Comparison of ENCODE assay signal across 8 cellular contexts in genomic region chr17:77282524-77283515, GRCh38.
DNase-seq lines count a peak whose midpoint lies in the region; ATAC-seq and TF ChIP-seq lines count a peak whose summit lies in the region.

No MANE protein-coding gene starts in this region.

- H3K9ac ChIP-seq in BLaER1: no peak overlapping the region
- H3K9ac ChIP-seq in HCT116 (ENCODE audit: low read length): peak overlapping the region; percentile 97

- H3K4me3 Mint-ChIP-seq in activated naive CD8-positive, alpha-beta T cell treated with anti-CD3 and anti-CD28 coated beads for 36 hours: peak overlapping the region; percentile 72
- H3K4me3 Mint-ChIP-seq in memory B cell: peak overlapping the region; percentile 82

- H3K9me3 Mint-ChIP-seq in activated naive CD8-positive, alpha-beta T cell treated with anti-CD3 and anti-CD28 coated beads for 36 hours: no peaks in the 10 kb centered on the region
- H3K9me3 Mint-ChIP-seq in memory B cell: no peaks in the 10 kb centered on the region

- no peak overlapping the region for H2AFZ ChIP-seq in HCT116 (ENCODE audit: low read depth, low read length, poor library complexity, severe bottlenecking)

- H3K36me3 ChIP-seq in BLaER1 (no peaks in the 10 kb centered on the region), HCT116 (ENCODE audit: control insufficient read depth in 1 of 2, insufficient read depth in 2 of 2, low read length in 2 of 2) (0 out of 4 replicates have a peak, but pooled peaks cover 0 to 6% of the 10 kb centered on the region in 2 experiments)

- no peak for TF ChIP-seq RAD21 in HCT116 (IDR thresholded peaks at IDR 0.05; ENCODE audit: low read depth)

- no peak for DNase-seq in HCT116 (ENCODE audit: low read depth, low spot score)
- DNase-seq in activated naive CD8-positive, alpha-beta T cell treated with anti-CD3 and anti-CD28 coated beads for 36 hours: no peak
- DNase-seq in memory B cell (ENCODE audit: low spot score in 2 of 2): no peak
- no peak for DNase-seq in T-helper 9 cell

- TF ChIP-seq POLR2A in HCT116 (IDR thresholded peaks at IDR 0.05; ENCODE audit: borderline replicate concordance, extremely low read depth, insufficient read depth, insufficient read length): no peak

- TSS peak; percentile 44 for BruUV-seq in HCT116 (replicated peaks; lab: Mats Ljungman, UMichigan)

- CTCF ChIA-PET in HCT116 (lab: Charles Lee): no interaction called here

- H3K27me3 ChIP-seq in BLaER1 (peaks cover 34% of the 10 kb centered on the region), HCT116 (ENCODE audit: insufficient read depth, low read length) (no peaks in the 10 kb centered on the region)

- POLR2A ChIA-PET in HCT116 (lab: Charles Lee): no interaction called here

- peaks cover 25% of the 10 kb centered on the region for H3K27me3 Mint-ChIP-seq in activated naive CD8-positive, alpha-beta T cell treated with anti-CD3 and anti-CD28 coated beads for 36 hours
- peaks cover 12% of the 10 kb centered on the region for H3K27me3 Mint-ChIP-seq in memory B cell

- H3K27ac Mint-ChIP-seq in activated naive CD8-positive, alpha-beta T cell treated with anti-CD3 and anti-CD28 coated beads for 36 hours: no peak overlapping the region
- H3K27ac Mint-ChIP-seq in memory B cell: peak overlapping the region; percentile 97

- ATAC-seq in HCT116 (no peak), memory B cell (ENCODE audit: low read depth) (no peak), GM21825 (IDR thresholded peaks at IDR 0.05; ENCODE audit: unreplicated experiment) (no peak), GM18858 (IDR thresholded peaks at IDR 0.05; ENCODE audit: unreplicated experiment) (no peak), HG03196 (IDR thresholded peaks at IDR 0.05; ENCODE audit: unreplicated experiment) (no peak)

- H3K9me3 ChIP-seq in BLaER1 (no peaks in the 10 kb centered on the region), HCT116 (ENCODE audit: control insufficient read depth in 1 of 2, insufficient read depth in 1 of 2, low read depth in 1 of 2, low read length in 2 of 2) (no peaks in the 10 kb centered on the region)

- H3K9me2 ChIP-seq in HCT116 (ENCODE audit: insufficient read depth): no peaks in the 10 kb centered on the region

- H3K27ac ChIP-seq in BLaER1: no peak overlapping the region
- peak overlapping the region; percentile 98 for H3K27ac ChIP-seq in HCT116 (ENCODE audit: low read depth, low read length)

- H4K20me1 ChIP-seq in BLaER1 (no peaks in the 10 kb centered on the region), HCT116 (ENCODE audit: insufficient read depth) (peaks cover 4% of the 10 kb centered on the region; the same call in 1 of the 2 replicates)

- peaks cover 64% of the 10 kb centered on the region for H3K79me2 ChIP-seq in HCT116 (ENCODE audit: insufficient read depth, low read length)

- TF ChIP-seq CTCF in HCT116 (IDR thresholded peaks at IDR 0.05 in 2 of 3, conservative IDR thresholded peaks at IDR 0.05 in 1 of 3; ENCODE audit: borderline replicate concordance in 1 of 3, insufficient read depth in 1 of 3, low read depth in 2 of 3, low read length in 2 of 3): no peak

- H3K4me1 Mint-ChIP-seq in activated naive CD8-positive, alpha-beta T cell treated with anti-CD3 and anti-CD28 coated beads for 36 hours: peaks cover 14% of the 10 kb centered on the region
- peaks cover 17% of the 10 kb centered on the region for H3K4me1 Mint-ChIP-seq in memory B cell

- H3K4me1 ChIP-seq in BLaER1: peaks cover 36% of the 10 kb centered on the region
- H3K4me1 ChIP-seq in HCT116 (ENCODE audit: control insufficient read depth in 1 of 2, insufficient read depth in 2 of 2, low read length in 2 of 2): peaks cover 70 to 76% of the 10 kb centered on the region in 2 experiments

- H3K36me3 Mint-ChIP-seq in activated naive CD8-positive, alpha-beta T cell treated with anti-CD3 and anti-CD28 coated beads for 36 hours: no peaks in the 10 kb centered on the region
- H3K36me3 Mint-ChIP-seq in memory B cell: no peaks in the 10 kb centered on the region

- peak overlapping the region; percentile 100 for H3K4me2 ChIP-seq in BLaER1
- peak overlapping the region; percentile 84 for H3K4me2 ChIP-seq in HCT116 (ENCODE audit: low read length)

- intact Hi-C loops in HCT116 (cut with micrococcal nuclease): no loop called here

- H3K4me3 ChIP-seq in BLaER1 (no peak overlapping the region), HCT116 (replicated peaks in 1 of 2; ENCODE audit: low read depth in 1 of 2, low read length in 2 of 2) (peak overlapping the region; percentile 88 to 96)

- RAD21 ChIA-PET in HCT116 (lab: Charles Lee; ENCODE audit: low non-redundant PET in 1 of 2, low total read pairs in 2 of 2, uncharacterized antibody in 2 of 2, unreplicated experiment in 2 of 2): no interaction called here

TF ChIP-seq in HCT116, 20 proteins besides CTCF, POLR2A, EP300 and RAD21:
- TF ChIP-seq, protein P1, sequence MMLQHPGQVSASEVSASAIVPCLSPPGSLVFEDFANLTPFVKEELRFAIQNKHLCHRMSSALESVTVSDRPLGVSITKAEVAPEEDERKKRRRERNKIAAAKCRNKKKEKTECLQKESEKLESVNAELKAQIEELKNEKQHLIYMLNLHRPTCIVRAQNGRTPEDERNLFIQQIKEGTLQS (IDR thresholded peaks at IDR 0.05): no peak
- TF ChIP-seq ZNF274 (IDR thresholded peaks at IDR 0.05; ENCODE audit: low read depth, low read length) (no peak), TCF7L2 (IDR thresholded peaks at IDR 0.05; ENCODE audit: borderline replicate concordance, extremely low read depth, insufficient read depth, insufficient read length) (no peak), SIN3A (IDR thresholded peaks at IDR 0.05; ENCODE audit: low read depth) (no peak), POLR2AphosphoS5 (IDR thresholded peaks at IDR 0.05; ENCODE audit: low read depth, low read length) (peak; percentile 16; the same call in 1 of the 2 replicates), CBX3 (IDR thresholded peaks at IDR 0.05; ENCODE audit: low read depth) (no peak), YY1 (IDR thresholded peaks at IDR 0.05; ENCODE audit: extremely low read depth, insufficient replicate concordance, low read depth, low read length) (peak; percentile 42), EGR1 (IDR thresholded peaks at IDR 0.05; ENCODE audit: low read depth) (no peak), ELF1 (IDR thresholded peaks at IDR 0.05; ENCODE audit: borderline replicate concordance, low read depth) (no peak), SRF (IDR thresholded peaks at IDR 0.05; ENCODE audit: low read depth) (no peak), ZBTB33 (IDR thresholded peaks at IDR 0.05; ENCODE audit: extremely low read depth, insufficient replicate concordance, low read length) (no peak), SP1 (IDR thresholded peaks at IDR 0.05; ENCODE audit: low read depth) (no peak), EZH2phosphoT487 (IDR thresholded peaks at IDR 0.05; ENCODE audit: borderline replicate concordance) (no peak), ZFX (IDR thresholded peaks at IDR 0.05) (no peak), JUND (IDR thresholded peaks at IDR 0.05) (no peak)
- TF ChIP-seq, protein P2, sequence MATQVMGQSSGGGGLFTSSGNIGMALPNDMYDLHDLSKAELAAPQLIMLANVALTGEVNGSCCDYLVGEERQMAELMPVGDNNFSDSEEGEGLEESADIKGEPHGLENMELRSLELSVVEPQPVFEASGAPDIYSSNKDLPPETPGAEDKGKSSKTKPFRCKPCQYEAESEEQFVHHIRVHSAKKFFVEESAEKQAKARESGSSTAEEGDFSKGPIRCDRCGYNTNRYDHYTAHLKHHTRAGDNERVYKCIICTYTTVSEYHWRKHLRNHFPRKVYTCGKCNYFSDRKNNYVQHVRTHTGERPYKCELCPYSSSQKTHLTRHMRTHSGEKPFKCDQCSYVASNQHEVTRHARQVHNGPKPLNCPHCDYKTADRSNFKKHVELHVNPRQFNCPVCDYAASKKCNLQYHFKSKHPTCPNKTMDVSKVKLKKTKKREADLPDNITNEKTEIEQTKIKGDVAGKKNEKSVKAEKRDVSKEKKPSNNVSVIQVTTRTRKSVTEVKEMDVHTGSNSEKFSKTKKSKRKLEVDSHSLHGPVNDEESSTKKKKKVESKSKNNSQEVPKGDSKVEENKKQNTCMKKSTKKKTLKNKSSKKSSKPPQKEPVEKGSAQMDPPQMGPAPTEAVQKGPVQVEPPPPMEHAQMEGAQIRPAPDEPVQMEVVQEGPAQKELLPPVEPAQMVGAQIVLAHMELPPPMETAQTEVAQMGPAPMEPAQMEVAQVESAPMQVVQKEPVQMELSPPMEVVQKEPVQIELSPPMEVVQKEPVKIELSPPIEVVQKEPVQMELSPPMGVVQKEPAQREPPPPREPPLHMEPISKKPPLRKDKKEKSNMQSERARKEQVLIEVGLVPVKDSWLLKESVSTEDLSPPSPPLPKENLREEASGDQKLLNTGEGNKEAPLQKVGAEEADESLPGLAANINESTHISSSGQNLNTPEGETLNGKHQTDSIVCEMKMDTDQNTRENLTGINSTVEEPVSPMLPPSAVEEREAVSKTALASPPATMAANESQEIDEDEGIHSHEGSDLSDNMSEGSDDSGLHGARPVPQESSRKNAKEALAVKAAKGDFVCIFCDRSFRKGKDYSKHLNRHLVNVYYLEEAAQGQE (IDR thresholded peaks at IDR 0.05; ENCODE audit: low read depth): no peak
TF ChIP-seq in HCT116: peak in this region for 2.
